In the genomic region with DNA sequence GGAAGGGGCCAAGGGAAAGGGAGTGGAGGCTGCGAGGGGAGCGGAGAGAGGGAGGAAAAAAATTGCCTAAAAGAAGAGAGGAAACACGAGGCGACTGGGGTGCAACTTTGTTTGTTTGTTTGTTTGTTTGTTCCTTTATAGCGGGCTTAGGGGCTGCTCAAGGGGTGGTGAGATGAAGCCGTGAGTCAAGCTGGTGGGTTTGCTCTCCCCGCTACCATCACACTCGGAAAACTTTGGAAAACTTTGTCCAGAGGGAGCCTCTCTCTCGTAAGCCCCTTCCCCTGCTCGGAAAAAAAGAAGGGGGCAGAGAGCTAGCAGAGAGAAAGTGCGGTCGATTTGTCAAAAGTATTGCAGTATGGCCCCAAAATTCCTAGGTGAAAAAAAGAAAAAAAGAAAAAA, we compare ENCODE assay signal across 8 cellular contexts. TPM values are rescaled to one million over a fixed set of nuclear protein-coding genes. Genes with fewer than 3 reads are reported as not detected.
DNase-seq lines count a peak whose midpoint lies in the region; ATAC-seq, FAIRE-seq and TF ChIP-seq lines count a peak whose summit lies in the region.

No MANE protein-coding gene starts in this region.

- no peaks in the 10 kb centered on the region for H3K9me3 ChIP-seq in SK-N-SH
- H3K9me3 ChIP-seq in kidney (ENCODE audit: control insufficient read depth in 1 of 2, low read length in 2 of 2) = no peaks in the 10 kb centered on the region

- no peaks in the 10 kb centered on the region for H3K79me2 ChIP-seq in SK-N-SH (ENCODE audit: insufficient read depth)

- no peak for TF ChIP-seq CTCF in GM20000 (IDR thresholded peaks at IDR 0.05; ENCODE audit: extremely low read depth, missing control alignments)
- no peak for TF ChIP-seq CTCF in SK-N-SH (IDR thresholded peaks at IDR 0.05)
- no peak for TF ChIP-seq CTCF in foreskin fibroblast (IDR thresholded peaks at IDR 0.05; ENCODE audit: low read depth, low read length)
- TF ChIP-seq CTCF in kidney (IDR thresholded peaks at IDR 0.05; ENCODE audit: borderline replicate concordance, extremely low read depth, insufficient read depth) = no peak

- TF ChIP-seq RAD21 in SK-N-SH (IDR thresholded peaks at IDR 0.05; ENCODE audit: low read length) = no peak

- DNase-seq in GM20000 (ENCODE audit: low spot score) = peak; percentile 37
- DNase-seq in SK-N-SH = no peak
- no peak for DNase-seq in foreskin fibroblast
- no peak for DNase-seq in skeletal muscle cell (ENCODE audit: low read depth)
- no peak for DNase-seq in iPS-NIHi7 (ENCODE audit: extremely low spot score)
- DNase-seq in SKM-1 (lab: John Stamatoyannopoulos, UW; ENCODE audit: unreplicated experiment) = no peak
- no peak for DNase-seq in kidney

- H2AFZ ChIP-seq in SK-N-SH (ENCODE audit: low read depth) = no peak overlapping the region

- CTCF ChIA-PET in SK-N-SH (lab: Yijun Ruan, JAX) = interaction anchor here (0.9 to 7.3 kb wide), 10 partner anchors 9 to 601 kb away, joined by 3 to 167 read pairs (median 8); no protein-coding TSS in a partner anchor

- H3K9me2 ChIP-seq in SK-N-SH = no peaks in the 10 kb centered on the region

- H3K4me1 ChIP-seq in SK-N-SH (ENCODE audit: control insufficient read depth in 1 of 2, insufficient read depth in 2 of 2, low read depth in 1 of 2, low read length in 1 of 2) (peaks cover 5 to 34% of the 10 kb centered on the region in 2 experiments; a peak in 2 of 4 replicates), kidney (ENCODE audit: control insufficient read depth in 1 of 2, insufficient read depth in 1 of 2, low read depth in 1 of 2, low read length in 2 of 2) (peaks cover 3 to 21% of the 10 kb centered on the region in 2 donors)

- peak overlapping the region; percentile 63 for H3K4me2 ChIP-seq in SK-N-SH

- H3K4me3 ChIP-seq in SK-N-SH (ENCODE audit: low read depth in 2 of 2, low read length in 1 of 2) (peak overlapping the region; percentile 25 to 55), foreskin fibroblast (ENCODE audit: low read depth in 1 of 2, low read length in 2 of 2) (peak overlapping the region; percentile 16 to 50), skeletal muscle cell (ENCODE audit: low read depth, low read length) (peak overlapping the region; percentile 14), kidney (ENCODE audit: low read length in 2 of 2) (peak overlapping the region in 1 of 2 donors; percentile 43)

- H3K9ac ChIP-seq in SK-N-SH (no peak overlapping the region), kidney (ENCODE audit: low read length in 2 of 2) (peak overlapping the region in 1 of 2 donors; percentile 26)

- H4K20me1 ChIP-seq in SK-N-SH (ENCODE audit: insufficient read depth) = no peaks in the 10 kb centered on the region

- no peak for FAIRE-seq in kidney (lab: Jason Lieb, UNC)

- POLR2A ChIA-PET in SK-N-SH (lab: Yijun Ruan, JAX) = no interaction called here

- H3K36me3 ChIP-seq in SK-N-SH (replicated peaks in 1 of 2; ENCODE audit: control insufficient read depth in 1 of 2, insufficient read depth in 2 of 2, low read length in 1 of 2) (no peaks in the 10 kb centered on the region), kidney (ENCODE audit: control insufficient read depth in 1 of 2, insufficient read depth in 2 of 2, low read length in 2 of 2) (no peaks in the 10 kb centered on the region)

- whole genome bisulfite sequencing in SK-N-SH (ENCODE audit: low lambda C conversion rate) = 5% methylated on average over 12 of the region's 12 CpGs

- ATAC-seq in HG03045 (IDR thresholded peaks at IDR 0.05; ENCODE audit: unreplicated experiment) = no peak

- no peaks in the 10 kb centered on the region for H3F3A ChIP-seq in SK-N-SH (replicated peaks; ENCODE audit: insufficient read depth)

- H3K27me3 ChIP-seq in SK-N-SH (ENCODE audit: insufficient read depth) = peaks cover 56% of the 10 kb centered on the region

- TF ChIP-seq EP300 in SK-N-SH (IDR thresholded peaks at IDR 0.05; ENCODE audit: borderline replicate concordance in 1 of 2, low read depth in 1 of 2, low read length in 1 of 2) = no peak

- H3K27ac ChIP-seq in SK-N-SH (ENCODE audit: low read depth in 2 of 2, low read length in 1 of 2) = no peak overlapping the region
- no peak overlapping the region for H3K27ac ChIP-seq in kidney (ENCODE audit: low read depth in 2 of 2, low read length in 2 of 2)

- intact Hi-C loops in kidney (cut with DNase I) = loop anchor here (10.0 kb wide), 1 partner anchor 213 kb away; no protein-coding TSS in a partner anchor

TF ChIP-seq in SK-N-SH, 30 proteins besides CTCF, POLR2A, EP300 and RAD21:
- TF ChIP-seq, protein P1, sequence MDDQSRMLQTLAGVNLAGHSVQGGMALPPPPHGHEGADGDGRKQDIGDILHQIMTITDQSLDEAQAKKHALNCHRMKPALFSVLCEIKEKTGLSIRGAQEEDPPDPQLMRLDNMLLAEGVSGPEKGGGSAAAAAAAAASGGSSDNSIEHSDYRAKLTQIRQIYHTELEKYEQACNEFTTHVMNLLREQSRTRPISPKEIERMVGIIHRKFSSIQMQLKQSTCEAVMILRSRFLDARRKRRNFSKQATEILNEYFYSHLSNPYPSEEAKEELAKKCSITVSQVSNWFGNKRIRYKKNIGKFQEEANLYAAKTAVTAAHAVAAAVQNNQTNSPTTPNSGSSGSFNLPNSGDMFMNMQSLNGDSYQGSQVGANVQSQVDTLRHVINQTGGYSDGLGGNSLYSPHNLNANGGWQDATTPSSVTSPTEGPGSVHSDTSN (IDR thresholded peaks at IDR 0.05) = no peak
- TF ChIP-seq FOXM1 (IDR thresholded peaks at IDR 0.05; ENCODE audit: low read depth) = no peak
- TF ChIP-seq RCOR1 (IDR thresholded peaks at IDR 0.05; ENCODE audit: low read length) = no peak
- TF ChIP-seq EZH2phosphoT487 (IDR thresholded peaks at IDR 0.05; ENCODE audit: borderline replicate concordance, low read depth) = peak; percentile 90
- TF ChIP-seq, protein P2, sequence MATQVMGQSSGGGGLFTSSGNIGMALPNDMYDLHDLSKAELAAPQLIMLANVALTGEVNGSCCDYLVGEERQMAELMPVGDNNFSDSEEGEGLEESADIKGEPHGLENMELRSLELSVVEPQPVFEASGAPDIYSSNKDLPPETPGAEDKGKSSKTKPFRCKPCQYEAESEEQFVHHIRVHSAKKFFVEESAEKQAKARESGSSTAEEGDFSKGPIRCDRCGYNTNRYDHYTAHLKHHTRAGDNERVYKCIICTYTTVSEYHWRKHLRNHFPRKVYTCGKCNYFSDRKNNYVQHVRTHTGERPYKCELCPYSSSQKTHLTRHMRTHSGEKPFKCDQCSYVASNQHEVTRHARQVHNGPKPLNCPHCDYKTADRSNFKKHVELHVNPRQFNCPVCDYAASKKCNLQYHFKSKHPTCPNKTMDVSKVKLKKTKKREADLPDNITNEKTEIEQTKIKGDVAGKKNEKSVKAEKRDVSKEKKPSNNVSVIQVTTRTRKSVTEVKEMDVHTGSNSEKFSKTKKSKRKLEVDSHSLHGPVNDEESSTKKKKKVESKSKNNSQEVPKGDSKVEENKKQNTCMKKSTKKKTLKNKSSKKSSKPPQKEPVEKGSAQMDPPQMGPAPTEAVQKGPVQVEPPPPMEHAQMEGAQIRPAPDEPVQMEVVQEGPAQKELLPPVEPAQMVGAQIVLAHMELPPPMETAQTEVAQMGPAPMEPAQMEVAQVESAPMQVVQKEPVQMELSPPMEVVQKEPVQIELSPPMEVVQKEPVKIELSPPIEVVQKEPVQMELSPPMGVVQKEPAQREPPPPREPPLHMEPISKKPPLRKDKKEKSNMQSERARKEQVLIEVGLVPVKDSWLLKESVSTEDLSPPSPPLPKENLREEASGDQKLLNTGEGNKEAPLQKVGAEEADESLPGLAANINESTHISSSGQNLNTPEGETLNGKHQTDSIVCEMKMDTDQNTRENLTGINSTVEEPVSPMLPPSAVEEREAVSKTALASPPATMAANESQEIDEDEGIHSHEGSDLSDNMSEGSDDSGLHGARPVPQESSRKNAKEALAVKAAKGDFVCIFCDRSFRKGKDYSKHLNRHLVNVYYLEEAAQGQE (IDR thresholded peaks at IDR 0.05; ENCODE audit: low read depth, low read length) = no peak

RNA-seq across cellular contexts. Expression of a gene that starts 0.3 kb away (rescaled TPM):
- polyA plus RNA-seq in SK-N-SH (2012; rRNA removed) = 0.26 and 0.33 TPM in 2 replicates
- 0.18 TPM in 2 replicates for polyA plus RNA-seq in SK-N-SH (2012; cell fraction: cytosol; rRNA removed)
- 0.83 and 0.92 TPM in 2 replicates for polyA plus RNA-seq in SK-N-SH (2012; cell fraction: nucleus; rRNA removed)
- 2.5 TPM for total RNA-seq in kidney
- polyA plus RNA-seq in kidney (ENCODE audit: insufficient read depth, low read depth, low replicate concordance) = 3.1 TPM
